In the genomic region with DNA sequence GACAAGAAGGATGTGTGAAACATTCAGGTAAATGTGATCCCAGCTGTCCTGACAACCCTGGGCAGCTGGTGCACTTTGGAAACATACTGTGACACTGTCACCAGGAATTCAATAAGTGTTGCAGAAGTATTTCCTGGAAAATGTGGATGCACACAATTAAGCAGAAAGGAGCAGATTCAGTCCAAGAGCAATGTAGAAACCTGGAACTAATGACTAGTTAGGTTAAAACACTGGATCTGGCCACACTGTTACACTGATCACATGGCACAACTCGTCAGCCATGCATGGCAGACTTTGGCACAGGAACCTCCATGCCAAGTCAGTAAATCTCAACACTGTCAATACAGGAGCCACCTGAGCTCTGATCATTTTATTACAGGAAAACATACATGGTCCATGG, we compare ENCODE assay signal across 1 cellular context.
TF ChIP-seq lines count a peak whose summit lies in the region.

No MANE protein-coding gene starts in this region.

TF ChIP-seq in Ishikawa, 13 proteins besides CTCF, POLR2A, EP300 and RAD21 (continued from another document):
- TF ChIP-seq USF1 (IDR thresholded peaks at IDR 0.05), result peak; percentile 85
TF ChIP-seq in Ishikawa: peak in this region for 7.
